ENCODE assay signal across 20 cellular contexts in the genomic region with DNA sequence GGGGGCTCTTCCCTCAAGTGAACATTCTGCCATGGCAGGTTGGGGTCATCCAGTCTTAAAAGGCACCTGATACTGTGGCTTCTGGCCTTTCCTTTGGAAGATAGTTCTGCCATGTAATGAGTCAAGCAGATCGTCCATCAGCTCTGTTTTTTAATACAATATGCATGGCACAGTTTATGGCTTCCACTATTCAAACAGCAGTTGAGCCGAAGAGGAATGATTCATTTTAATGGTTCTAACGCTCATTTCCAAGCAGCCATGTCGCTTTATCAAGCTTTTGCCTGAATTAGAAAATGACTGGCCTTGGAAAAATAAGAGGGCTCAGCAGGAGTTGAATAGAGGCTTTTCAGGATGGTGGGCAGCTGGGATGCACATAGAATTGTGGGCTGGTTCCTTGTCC.
"Had no signal": no experiment of that assay in that cellular context is flagged by ENCODE, and none has a peak within 500 bp of the region (broad histone marks: within the 10 kb centered on the region; RNA-seq: fewer than 3 reads in every experiment).

No MANE protein-coding gene starts in this region.

- DNase-seq: activated CD4-positive, alpha-beta memory T cell treated with anti-CD3 and anti-CD28 coated beads, Interleukin-2, amount 10 ng/mL, durations not matched to agents 7 days and 5 days; activated CD4-positive, alpha-beta T cell treated with anti-CD3 and anti-CD28 coated beads, Interleukin-2, amount 10 ng/mL, durations not matched to agents 24 days and 14 days; activated effector memory CD4-positive, alpha-beta T cell treated with anti-CD3 and anti-CD28 coated beads, Interleukin-2, amount 50 U/mL, for 16 hours; activated naive CD4-positive, alpha-beta T cell treated with anti-CD3 and anti-CD28 coated beads, Interleukin-2, amount 10 ng/mL, durations not matched to agents 7 days and 5 days; activated T-cell treated with anti-CD3 and anti-CD28 coated beads, Interleukin-2, amount 50 U/mL, for 72 hours; body of pancreas; caudate nucleus; dermis blood vessel endothelial cell; effector memory CD4-positive, alpha-beta T cell; foreskin keratinocyte; immature natural killer cell; left ventricle myocardium inferior; naive thymus-derived CD8-positive, alpha-beta T cell; nucleus accumbens; small intestine; transverse colon had no signal

- ATAC-seq: activated CD4-positive, CD25-positive, alpha-beta regulatory T cell treated with anti-CD3 and anti-CD28 coated beads, Interleukin-2, amount 50 U/mL, for 24 hours; activated T-cell treated with anti-CD3 and anti-CD28 coated beads, Interleukin-2, amount 50 U/mL, for 72 hours; body of pancreas; foreskin keratinocyte; naive thymus-derived CD8-positive, alpha-beta T cell; sciatic nerve; stimulated activated memory B cell treated with anti-CD40 and anti-IgM and Interleukin-4, amounts not matched to agents 10 μg/mL and 1 μg/mL and 100 μg/mL, for 72 hours had no signal

- H3K4me1 Mint-ChIP-seq: activated CD4-positive, alpha-beta memory T cell treated with anti-CD3 and anti-CD28 coated beads, Interleukin-2, amount 10 ng/mL, durations not matched to agents 7 days and 5 days; activated CD4-positive, alpha-beta T cell treated with anti-CD3 and anti-CD28 coated beads, Interleukin-2, amount 10 ng/mL, durations not matched to agents 24 days and 14 days; activated naive CD4-positive, alpha-beta T cell treated with anti-CD3 and anti-CD28 coated beads, Interleukin-2, amount 10 ng/mL, durations not matched to agents 7 days and 5 days; naive thymus-derived CD8-positive, alpha-beta T cell had no signal

- H3K4me3 Mint-ChIP-seq: activated CD4-positive, alpha-beta memory T cell treated with anti-CD3 and anti-CD28 coated beads, Interleukin-2, amount 10 ng/mL, durations not matched to agents 7 days and 5 days; activated CD4-positive, alpha-beta T cell treated with anti-CD3 and anti-CD28 coated beads, Interleukin-2, amount 10 ng/mL, durations not matched to agents 24 days and 14 days; activated naive CD4-positive, alpha-beta T cell treated with anti-CD3 and anti-CD28 coated beads, Interleukin-2, amount 10 ng/mL, durations not matched to agents 7 days and 5 days; activated T-cell treated with anti-CD3 and anti-CD28 coated beads, Interleukin-2, amount 50 U/mL, for 72 hours; immature natural killer cell; naive thymus-derived CD8-positive, alpha-beta T cell; stimulated activated memory B cell treated with anti-CD40 and anti-IgM and Interleukin-4, amounts not matched to agents 10 μg/mL and 1 μg/mL and 100 μg/mL, for 72 hours; T-helper 2 cell treated with Interferon-gamma antibody and Interleukin-4, amounts not matched to agents 5 μg/mL and 100 μg/mL, for 36 hours had no signal

- H3K27ac Mint-ChIP-seq: activated CD4-positive, alpha-beta memory T cell treated with anti-CD3 and anti-CD28 coated beads, Interleukin-2, amount 10 ng/mL, durations not matched to agents 7 days and 5 days; activated CD4-positive, alpha-beta T cell treated with anti-CD3 and anti-CD28 coated beads, Interleukin-2, amount 10 ng/mL, durations not matched to agents 24 days and 14 days; activated naive CD4-positive, alpha-beta T cell treated with anti-CD3 and anti-CD28 coated beads, Interleukin-2, amount 10 ng/mL, durations not matched to agents 7 days and 5 days; activated T-cell treated with anti-CD3 and anti-CD28 coated beads, Interleukin-2, amount 50 U/mL, for 72 hours; immature natural killer cell; stimulated activated memory B cell treated with anti-CD40 and anti-IgM and Interleukin-4, amounts not matched to agents 10 μg/mL and 1 μg/mL and 100 μg/mL, for 72 hours; T-helper 2 cell treated with Interferon-gamma antibody and Interleukin-4, amounts not matched to agents 5 μg/mL and 100 μg/mL, for 36 hours had no signal

- H3K9me3 Mint-ChIP-seq: activated CD4-positive, alpha-beta memory T cell treated with anti-CD3 and anti-CD28 coated beads, Interleukin-2, amount 10 ng/mL, durations not matched to agents 7 days and 5 days; activated CD4-positive, alpha-beta T cell treated with anti-CD3 and anti-CD28 coated beads, Interleukin-2, amount 10 ng/mL, durations not matched to agents 24 days and 14 days; activated naive CD4-positive, alpha-beta T cell treated with anti-CD3 and anti-CD28 coated beads, Interleukin-2, amount 10 ng/mL, durations not matched to agents 7 days and 5 days; activated T-cell treated with anti-CD3 and anti-CD28 coated beads, Interleukin-2, amount 50 U/mL, for 72 hours; immature natural killer cell; stimulated activated memory B cell treated with anti-CD40 and anti-IgM and Interleukin-4, amounts not matched to agents 10 μg/mL and 1 μg/mL and 100 μg/mL, for 72 hours; T-helper 2 cell treated with Interferon-gamma antibody and Interleukin-4, amounts not matched to agents 5 μg/mL and 100 μg/mL, for 36 hours had no signal

- H3K36me3 Mint-ChIP-seq: activated naive CD4-positive, alpha-beta T cell treated with anti-CD3 and anti-CD28 coated beads, Interleukin-2, amount 10 ng/mL, durations not matched to agents 7 days and 5 days; naive thymus-derived CD8-positive, alpha-beta T cell; stimulated activated memory B cell treated with anti-CD40 and anti-IgM and Interleukin-4, amounts not matched to agents 10 μg/mL and 1 μg/mL and 100 μg/mL, for 72 hours had no signal
